ENCODE assay signal across 8 cellular contexts in genomic region chr2:102033028-102033749, GRCh38. TPM values are rescaled to one million over a fixed set of nuclear protein-coding genes. Genes with fewer than 3 reads are reported as not detected.
A peak's percentile ranks its signal among the peaks of the same experiment; 100 is the strongest.
DNase-seq lines count a peak whose midpoint lies in the region; ATAC-seq and TF ChIP-seq lines count a peak whose summit lies in the region.

No MANE protein-coding gene starts in this region.

- H3K27ac ChIP-seq in coronary artery: peak overlapping the region; percentile 28 to 72
- H3K27ac ChIP-seq in mucosa of rectum (ENCODE audit: low read depth in 2 of 2, low read length in 2 of 2): peak overlapping the region; percentile 62 to 76
- H3K27ac ChIP-seq in esophagus muscularis mucosa (replicated peaks in 1 of 4): peak overlapping the region in 1 of 4 donors; percentile 21

- ATAC-seq in GM18502 (IDR thresholded peaks at IDR 0.05; ENCODE audit: poor library complexity, unreplicated experiment) (peak; percentile 83), HG02885 (IDR thresholded peaks at IDR 0.05; ENCODE audit: poor library complexity, unreplicated experiment) (peak; percentile 66), HG03571 (IDR thresholded peaks at IDR 0.05; ENCODE audit: unreplicated experiment) (no peak)

- H3K9ac ChIP-seq in mucosa of rectum (ENCODE audit: low read depth in 1 of 2, low read length in 2 of 2): no peak overlapping the region

- H3K9me3 ChIP-seq in mucosa of rectum (ENCODE audit: control insufficient read depth in 2 of 2, low read length in 2 of 2) (no peaks in the 10 kb centered on the region), esophagus muscularis mucosa (no peaks in the 10 kb centered on the region)

- intact Hi-C loops in esophagus muscularis mucosa (cut with DNase I): no loop called here

- H3K4me1 ChIP-seq in mucosa of rectum (ENCODE audit: control insufficient read depth in 2 of 2, insufficient read depth in 2 of 2, low read length in 2 of 2) (peaks cover 10 to 11% of the 10 kb centered on the region in 2 donors), esophagus muscularis mucosa (peaks cover 9 to 28% (median 20%) of the 10 kb centered on the region in 4 donors)

- H3K4me3 ChIP-seq in coronary artery (peak overlapping the region; percentile 32), mucosa of rectum (ENCODE audit: low read length in 2 of 2) (peak overlapping the region in 1 of 2 donors; percentile 32), esophagus muscularis mucosa (no peak overlapping the region)

- DNase-seq in RPMI7951 (ENCODE audit: low read depth): peak; percentile 94
- DNase-seq in coronary artery (ENCODE audit: low spot score): no peak
- DNase-seq in SHP77 treated with DMSO at 0.1 percent for 48 hours (lab: John Stamatoyannopoulos, UW): no peak
- no peak for DNase-seq in esophagus muscularis mucosa (ENCODE audit: extremely low spot score)

- no peak for TF ChIP-seq EP300 in esophagus muscularis mucosa (IDR thresholded peaks at IDR 0.05)

- 70% methylated on average over 10 of the region's 10 CpGs for WGBS in esophagus muscularis mucosa

- TF ChIP-seq POLR2A in esophagus muscularis mucosa (IDR thresholded peaks at IDR 0.05; ENCODE audit: low read depth): no peak

- no peaks in the 10 kb centered on the region for H3K27me3 ChIP-seq in mucosa of rectum (ENCODE audit: control insufficient read depth in 2 of 2, insufficient read depth in 2 of 2, low read length in 2 of 2)
- no peaks in the 10 kb centered on the region for H3K27me3 ChIP-seq in esophagus muscularis mucosa

- H3K36me3 ChIP-seq in mucosa of rectum (ENCODE audit: control insufficient read depth in 2 of 2, insufficient read depth in 2 of 2, low read length in 2 of 2) (peaks cover 0 to under 1% of the 10 kb centered on the region in 2 donors), esophagus muscularis mucosa (no peaks in the 10 kb centered on the region)

- TF ChIP-seq CTCF in coronary artery (IDR thresholded peaks at IDR 0.05): no peak
- no peak for TF ChIP-seq CTCF in esophagus muscularis mucosa (IDR thresholded peaks at IDR 0.05)

RNA-seq across cellular contexts. Expression of gene IL1R2, which starts 41.4 kb away (rescaled TPM):
- 3.0 and 4.3 TPM in 2 replicates for total RNA-seq in RPMI7951 (2014; rRNA removed; shearing (Covaris generic))
- total RNA-seq in esophagus muscularis mucosa: 10 to 100 TPM in 1 of 4 donors, 1 to 10 TPM in 3; 2.5 to 56.2 (median 6.4) TPM
